In genomic region chr3:98777286-98777685, GRCh38 we compare ENCODE assay signal across 34 cellular contexts. TPM values are rescaled to one million over a fixed set of nuclear protein-coding genes. Genes with fewer than 3 reads are reported as not detected.
DNase-seq lines count a peak whose midpoint lies in the region; ATAC-seq, FAIRE-seq and TF ChIP-seq lines count a peak whose summit lies in the region.
"Had no signal": no experiment of that assay in that cellular context is flagged by ENCODE, and none has a peak within 500 bp of the region (broad histone marks: within the 10 kb centered on the region; RNA-seq: fewer than 3 reads in every experiment).

No MANE protein-coding gene starts in this region.

- H3K4me1 Mint-ChIP-seq in Caco-2 (ENCODE audit: low read depth, unreplicated experiment) (peaks cover 56% of the 10 kb centered on the region), progenitor cell of endocrine pancreas (ENCODE audit: low read depth) (peaks cover 48% of the 10 kb centered on the region)
- H3K4me1 Mint-ChIP-seq: B cell; CD8-positive, alpha-beta memory T cell had no signal

- CTCF ChIA-PET in Caco-2 (lab: Charles Lee) = interaction anchor here (1.0 to 1.4 kb wide), 3 partner anchors 44 to 175 kb away, joined by 3 to 4 read pairs (median 4); no protein-coding TSS in a partner anchor

- H3K36me3 Mint-ChIP-seq in Caco-2 (ENCODE audit: insufficient read depth, unreplicated experiment) (peaks cover 73% of the 10 kb centered on the region), progenitor cell of endocrine pancreas (ENCODE audit: insufficient read depth) (peaks cover 13% of the 10 kb centered on the region)
- H3K36me3 Mint-ChIP-seq: activated naive CD4-positive, alpha-beta T cell treated with anti-CD3 and anti-CD28 coated beads, Interleukin-2, amount 50 U/mL, for 72 hours; CD8-positive, alpha-beta memory T cell had no signal

- peak; percentile 80 to 81 for DNase-seq in Caco-2
- DNase-seq in progenitor cell of endocrine pancreas (ENCODE audit: low spot score, unreplicated experiment) = no peak
- no peak for DNase-seq in ACHN
- DNase-seq in lower leg skin (ENCODE audit: low spot score in 2 of 2) = no peak
- no peak for DNase-seq in aorta
- no peak for DNase-seq in NCI-H524 treated with DMSO at 0.1 percent for 48 hours (lab: John Stamatoyannopoulos, UW)
- DNase-seq: activated CD4-positive, alpha-beta T cell treated with anti-CD3 and anti-CD28 coated beads, Interleukin-2, amount 10 ng/mL, durations not matched to agents 24 days and 14 days; activated effector memory CD4-positive, alpha-beta T cell treated with Interleukin-2 at 50 U/mL for 16 hours; amygdala; caudate nucleus; CD8-positive, alpha-beta memory T cell; cortex of kidney; effector memory CD8-positive, alpha-beta T cell; erythroblast; KBM-7; NCI-H1105 treated with DMSO at 0.1 percent for 48 hours; NCI-H2029; NCI-H526; SHP77; stimulated activated CD4-positive, alpha-beta T cell treated with anti-CD3 and anti-CD28 coated beads, Interleukin-1b, Interleukin-23, amount 100 ng/mL, for 48 hours; stimulated activated naive CD4-positive, alpha-beta T cell treated with Interleukin-2 at 50 U/mL for 16 hours; testis; uterus had no signal

- no peak for TF ChIP-seq POLR2A in lower leg skin (IDR thresholded peaks at IDR 0.05)

- POLR2A ChIA-PET in Caco-2 (lab: Charles Lee) = no interaction called here

- peak overlapping the region; percentile 71 for H3K27ac Mint-ChIP-seq in Caco-2 (ENCODE audit: unreplicated experiment)
- peak overlapping the region; percentile 93 for H3K27ac Mint-ChIP-seq in progenitor cell of endocrine pancreas
- H3K27ac Mint-ChIP-seq: activated CD4-positive, alpha-beta T cell treated with anti-CD3 and anti-CD28 coated beads, Interleukin-2, amount 10 ng/mL, durations not matched to agents 24 days and 14 days; activated naive CD4-positive, alpha-beta T cell treated with anti-CD3 and anti-CD28 coated beads, Interleukin-2, amount 50 U/mL, for 72 hours; B cell; effector memory CD8-positive, alpha-beta T cell; HFFc6 had no signal

- H3K9me3 Mint-ChIP-seq in Caco-2 (ENCODE audit: unreplicated experiment) = no peaks in the 10 kb centered on the region
- H3K9me3 Mint-ChIP-seq in progenitor cell of endocrine pancreas (ENCODE audit: low read depth) = no peaks in the 10 kb centered on the region
- H3K9me3 Mint-ChIP-seq: activated CD4-positive, alpha-beta T cell treated with anti-CD3 and anti-CD28 coated beads, Interleukin-2, amount 10 ng/mL, durations not matched to agents 24 days and 14 days; activated naive CD4-positive, alpha-beta T cell treated with anti-CD3 and anti-CD28 coated beads, Interleukin-2, amount 50 U/mL, for 72 hours; CD8-positive, alpha-beta memory T cell; HFFc6; neural crest cell had no signal

- peak; percentile 56 for FAIRE-seq in islet of Langerhans (lab: Jason Lieb, UNC)
- FAIRE-seq: GM12891, H1 had no signal

- in situ Hi-C loops in ACHN (cut with HindIII; ENCODE audit: low pct_ligation_motif_present, low pct_unique_long_range_greater_than_20kb, low sequenced_read_pairs) = no loop called here

- no TSS peak for BruUV-seq in Caco-2 (replicated peaks; lab: Mats Ljungman, UMichigan)

- H3K27me3 ChIP-seq in Caco-2 (replicated peaks; ENCODE audit: control insufficient read depth, insufficient read depth, low read length) (no peaks in the 10 kb centered on the region), aorta (ENCODE audit: control insufficient read depth in 1 of 2, insufficient read depth in 2 of 2, low read length in 1 of 2) (no peaks in the 10 kb centered on the region)
- H3K27me3 ChIP-seq: testis, uterus had no signal

- H3K4me3 ChIP-seq in Caco-2 (ENCODE audit: low read depth, low read length) (no peak overlapping the region), lower leg skin (ENCODE audit: low read depth, poor library complexity, severe bottlenecking) (no peak overlapping the region), aorta (ENCODE audit: low read length in 2 of 2) (no peak overlapping the region)
- H3K4me3 ChIP-seq: testis, uterus had no signal

- H3K4me3 Mint-ChIP-seq in Caco-2 (ENCODE audit: unreplicated experiment) (peak overlapping the region; percentile 44), progenitor cell of endocrine pancreas (ENCODE audit: low read depth) (no peak overlapping the region)
- H3K4me3 Mint-ChIP-seq: activated CD4-positive, alpha-beta T cell treated with anti-CD3 and anti-CD28 coated beads, Interleukin-2, amount 10 ng/mL, durations not matched to agents 24 days and 14 days; B cell; CD8-positive, alpha-beta memory T cell; effector memory CD8-positive, alpha-beta T cell; HFFc6; neural crest cell had no signal

- intact Hi-C loops in Caco-2 (cut with micrococcal nuclease; ENCODE audit: unreplicated experiment) (loop anchor here (1.0 to 2.0 kb wide), 3 partner anchors 19 to 44 kb away; no protein-coding TSS in a partner anchor), lower leg skin (cut with DNase I; ENCODE audit: low total_unique reads) (no loop called here), aorta (cut with DNase I) (no loop called here)

- H3K36me3 ChIP-seq in Caco-2 (ENCODE audit: control insufficient read depth, insufficient read depth, low read length) (peaks cover 2% of the 10 kb centered on the region; the same call in 1 of the 2 replicates), aorta (ENCODE audit: control insufficient read depth in 1 of 2, insufficient read depth in 2 of 2, low read length in 1 of 2) (no peaks in the 10 kb centered on the region)
- H3K36me3 ChIP-seq: uterus had no signal

- H3K27ac ChIP-seq in VCaP (peak overlapping the region; percentile 42), aorta (ENCODE audit: low read depth in 1 of 2, low read length in 2 of 2) (peak overlapping the region in 1 of 2 donors; percentile 50)
- H3K27ac ChIP-seq: parathyroid adenoma, testis, uterus had no signal

- WGBS in lower leg skin, 2 donors = 84 to 85% methylated on average over 2 of the region's 2 CpGs
- 87 to 94% methylated on average over 2 of the region's 2 CpGs for WGBS in aorta, 2 donors

- TF ChIP-seq CTCF in Caco-2 (IDR thresholded peaks at IDR 0.05; ENCODE audit: insufficient read depth in 1 of 2, low read depth in 1 of 2, low read length in 1 of 2, severe bottlenecking in 1 of 2, unreplicated experiment in 1 of 2) = no peak
- no peak for TF ChIP-seq CTCF in VCaP (conservative IDR thresholded peaks at IDR 0.05)
- no peak for TF ChIP-seq CTCF in progenitor cell of endocrine pancreas (IDR thresholded peaks at IDR 0.05; ENCODE audit: unreplicated experiment)
- no peak for TF ChIP-seq CTCF in lower leg skin (IDR thresholded peaks at IDR 0.05)

- H3K4me1 ChIP-seq in Caco-2 = peaks cover 75% of the 10 kb centered on the region
- H3K4me1 ChIP-seq in aorta (ENCODE audit: control insufficient read depth in 1 of 2, insufficient read depth in 2 of 2, low read length in 2 of 2) = peaks cover 15 to 22% of the 10 kb centered on the region in 2 donors
- H3K4me1 ChIP-seq: parathyroid adenoma, testis, uterus had no signal

- H3K27me3 Mint-ChIP-seq in Caco-2 (ENCODE audit: insufficient read depth, unreplicated experiment) (no peaks in the 10 kb centered on the region), progenitor cell of endocrine pancreas (no peaks in the 10 kb centered on the region)

- no peaks in the 10 kb centered on the region for H3K9me3 ChIP-seq in Caco-2
- H3K9me3 ChIP-seq in aorta (ENCODE audit: control insufficient read depth, low read length) = no peaks in the 10 kb centered on the region
- H3K9me3 ChIP-seq: testis, uterus had no signal

- no peak for ATAC-seq in aorta (ENCODE audit: low FRiP score)
- ATAC-seq: activated naive CD4-positive, alpha-beta T cell treated with anti-CD3 and anti-CD28 coated beads, Interleukin-2, amount 50 U/mL, for 72 hours; effector memory CD8-positive, alpha-beta T cell; Panc1 had no signal

RNA-seq across cellular contexts. Expression of gene ST3GAL6, which starts 14.1 kb away (rescaled TPM):
- total RNA-seq in Caco-2 (2022) (59.7 and 67.2 TPM in 2 replicates), progenitor cell of endocrine pancreas (46.8 and 49.2 TPM in 2 replicates), lower leg skin (10 to 100 TPM; 19.2 to 40.8 (median 24.3) TPM), aorta (10 to 100 TPM; 12.2 to 21.1 TPM)
- 10 to 100 TPM in 1 of 2 donors, 1 to 10 TPM in 1; 7.5 to 27.9 TPM for polyA plus RNA-seq in aorta
- total RNA-seq: activated CD4-positive, alpha-beta T cell treated with anti-CD3 and anti-CD28 coated beads, Interleukin-2, amount 10 ng/mL, durations not matched to agents 24 days and 14 days; activated CD8-positive, alpha-beta memory T cell treated with anti-CD3 and anti-CD28 coated beads for 36 hours; B cell; HFFc6 had no signal
- polyA plus RNA-seq: CD8-positive, alpha-beta memory T cell had no signal

Comparison
In these comparisons a context has a peak if more than half of its experiments do, and no peak if none do; other contexts are left out.
1. DNase-seq: peak in Caco-2 (2 of 2); none in progenitor cell of endocrine pancreas (single experiment), ACHN (single experiment), lower leg skin (0 of 2), aorta (0 of 2) and NCI-H524 treated with DMSO at 0.1 percent for 48 hours (single experiment).